In genomic region chr20:64216036-64216435, GRCh38 we compare ENCODE assay signal across 30 cellular contexts. TPM values are rescaled to one million over a fixed set of nuclear protein-coding genes. Genes with fewer than 3 reads are reported as not detected.
DNase-seq lines count a peak whose midpoint lies in the region; ATAC-seq, FAIRE-seq and TF ChIP-seq lines count a peak whose summit lies in the region.
"Had no signal": no experiment of that assay in that cellular context is flagged by ENCODE, and none has a peak within 500 bp of the region (broad histone marks: within the 10 kb centered on the region; RNA-seq: fewer than 3 reads in every experiment).

No MANE protein-coding gene starts in this region.

- H3K36me3 ChIP-seq in BLaER1 (no peaks in the 10 kb centered on the region), H1 (ENCODE audit: control insufficient read depth in 2 of 4, insufficient read depth in 4 of 4, low read length in 3 of 4) (no peaks in the 10 kb centered on the region)
- H3K36me3 ChIP-seq: lower lobe of right lung, neural progenitor cell, transverse colon had no signal

- 0 out of 2 replicates have a peak overlapping the region, but pooled peaks have one; percentile 50 for H2BK12ac ChIP-seq in H1 (ENCODE audit: low read depth, low read length)

- in situ Hi-C loops in GM13977 (cut with MboI; ENCODE audit: low pct_unique_long_range_greater_than_20kb, low sequenced_read_pairs, unreplicated experiment): no loop called here

- no peak overlapping the region for H3K4me3 ChIP-seq in BLaER1
- H3K4me3 ChIP-seq in H1 (ENCODE audit: extremely low read depth in 1 of 4, insufficient read depth in 2 of 4, low read depth in 3 of 4, low read length in 4 of 4): no peak overlapping the region
- H3K4me3 ChIP-seq: lower lobe of right lung, neural progenitor cell, transverse colon had no signal

- no peaks in the 10 kb centered on the region for H3K79me1 ChIP-seq in H1 (ENCODE audit: low read depth, low read length)

- TF ChIP-seq CTCF in H1 (IDR thresholded peaks at IDR 0.05; ENCODE audit: control extremely low read depth in 1 of 3, insufficient read depth in 1 of 3, low read depth in 1 of 3, low read length in 3 of 3): no peak
- no peak for TF ChIP-seq CTCF in CD4-positive, alpha-beta T cell (IDR thresholded peaks at IDR 0.05)
- no peak for TF ChIP-seq CTCF in GM13977 (IDR thresholded peaks at IDR 0.05; ENCODE audit: extremely low read depth, insufficient read depth, missing control alignments)

- H3K27ac ChIP-seq in BLaER1: no peak overlapping the region
- H3K27ac ChIP-seq in H1 (ENCODE audit: low read depth, low read length): no peak overlapping the region
- no peak overlapping the region for H3K27ac ChIP-seq in CD4-positive, alpha-beta T cell (ENCODE audit: low read depth, low read length)
- H3K27ac ChIP-seq: lower lobe of right lung, neural progenitor cell, transverse colon had no signal

- no peak overlapping the region for H3K4ac ChIP-seq in H1 (replicated peaks; ENCODE audit: insufficient read length, low read depth, low read length)

- no peak overlapping the region for H3K56ac ChIP-seq in H1 (replicated peaks; ENCODE audit: insufficient read length, low read depth, low read length)

- no peaks in the 10 kb centered on the region for H3K79me2 ChIP-seq in H1 (ENCODE audit: control insufficient read depth in 1 of 2, insufficient read depth in 2 of 2, low read length in 2 of 2)

- no peak overlapping the region for H3K23ac ChIP-seq in H1 (ENCODE audit: insufficient read length)

- H3K4me1 Mint-ChIP-seq in CD4-positive, alpha-beta T cell (ENCODE audit: low read depth): peaks cover 18% of the 10 kb centered on the region
- H3K4me1 Mint-ChIP-seq: CD14-positive monocyte had no signal

- no peak overlapping the region for H3K14ac ChIP-seq in H1 (ENCODE audit: insufficient read length)

- H3K4me2 ChIP-seq in BLaER1 (peak overlapping the region; percentile 77), H1 (ENCODE audit: insufficient read depth in 1 of 2, low read depth in 2 of 2, low read length in 2 of 2) (no peak overlapping the region)
- H3K4me2 ChIP-seq: neural progenitor cell had no signal

- H4K5ac ChIP-seq in H1 (ENCODE audit: insufficient read length, low read depth, low read length): no peak overlapping the region

- no peak for TF ChIP-seq EP300 in H1 (IDR thresholded peaks at IDR 0.05; ENCODE audit: borderline replicate concordance in 1 of 2, low read depth in 2 of 2, low read length in 2 of 2)

- H2AK5ac ChIP-seq in H1 (ENCODE audit: low read depth, low read length): no peak overlapping the region

- peak overlapping the region; percentile 4; the same call in 1 of the 2 replicates for H4K8ac ChIP-seq in H1 (ENCODE audit: extremely low read depth, insufficient read depth, low read length)

- FAIRE-seq in H1 (lab: Jason Lieb, UNC): no peak
- FAIRE-seq: D721Med, G401.6 had no signal

- H2BK20ac ChIP-seq in H1 (ENCODE audit: low read length): no peak overlapping the region

- no peak overlapping the region for H3K18ac ChIP-seq in H1 (ENCODE audit: extremely low read depth, low read length)

- TF ChIP-seq POLR2A in H1 (IDR thresholded peaks at IDR 0.05; ENCODE audit: control extremely low read depth in 1 of 2, low read depth in 2 of 2, low read length in 2 of 2): no peak

- H4K20me1 ChIP-seq in BLaER1: no peaks in the 10 kb centered on the region
- H4K20me1 ChIP-seq in H1 (replicated peaks in 1 of 2; ENCODE audit: control insufficient read depth in 1 of 2, insufficient read depth in 2 of 2, low read length in 2 of 2): peaks cover 0 to 2% of the 10 kb centered on the region in 2 experiments

- H3K9me3 ChIP-seq in BLaER1 (no peaks in the 10 kb centered on the region), H1 (ENCODE audit: insufficient read depth in 2 of 2, low read depth in 1 of 2, low read length in 1 of 2) (no peaks in the 10 kb centered on the region)
- H3K9me3 ChIP-seq in CD4-positive, alpha-beta T cell (ENCODE audit: control insufficient read depth, low read length): no peaks in the 10 kb centered on the region
- H3K9me3 ChIP-seq: lower lobe of right lung, transverse colon had no signal

- TF ChIP-seq RAD21 in H1 (IDR thresholded peaks at IDR 0.05 in 1 of 2, conservative IDR thresholded peaks at IDR 0.05 in 1 of 2; ENCODE audit: low read depth in 2 of 2, low read length in 2 of 2): no peak

- 97% methylated on average over 3 of the region's 3 CpGs; no CpG with 5 or more reads in 1 of the 2 experiments for WGBS in H1 (ENCODE audit: extremely low coverage in 1 of 2, insufficient coverage in 1 of 2, insufficient read length in 1 of 2, insufficient replicate concordance in 2 of 2, low coverage in 1 of 2, low lambda C conversion rate in 2 of 2, missing lambda C conversion rate in 1 of 2), 2 experiments

- H3K27ac Mint-ChIP-seq in CD4-positive, alpha-beta T cell: no peak overlapping the region
- H3K27ac Mint-ChIP-seq: activated CD8-positive, alpha-beta T cell treated with anti-CD3 and anti-CD28 coated beads, Interleukin-2, amount 10 ng/mL, durations not matched to agents 7 days and 5 days; activated naive CD8-positive, alpha-beta T cell treated with anti-CD3 and anti-CD28 coated beads, Interleukin-2, amount 10 ng/mL, durations not matched to agents 7 days and 5 days; CD14-positive monocyte; neural progenitor cell; stimulated activated naive CD8-positive, alpha-beta T cell treated with anti-CD3 and anti-CD28 coated beads, Interleukin-15, Interleukin-2, amounts not matched to agents 100 ng/mL and 50 ng/mL, for 24 hours had no signal

- intact Hi-C loops in CD4-positive, alpha-beta T cell (cut with DNase I, micrococcal nuclease): no loop called here

- H3K27me3 ChIP-seq in BLaER1 (no peaks in the 10 kb centered on the region), H1 (replicated peaks in 1 of 4; ENCODE audit: control insufficient read depth in 3 of 4, extremely low read depth in 1 of 4, insufficient read depth in 3 of 4, low read length in 3 of 4) (no peaks in the 10 kb centered on the region)
- H3K27me3 ChIP-seq in CD4-positive, alpha-beta T cell (ENCODE audit: control insufficient read depth, insufficient read depth, low read length): no peaks in the 10 kb centered on the region
- H3K27me3 ChIP-seq: neural progenitor cell, transverse colon had no signal

- no peaks in the 10 kb centered on the region for H3K36me3 Mint-ChIP-seq in CD4-positive, alpha-beta T cell (ENCODE audit: low read depth)
- H3K36me3 Mint-ChIP-seq: activated naive CD8-positive, alpha-beta T cell treated with anti-CD3 and anti-CD28 coated beads, Interleukin-2, amount 10 ng/mL, durations not matched to agents 7 days and 5 days; CD14-positive monocyte; neural progenitor cell had no signal

- H2BK120ac ChIP-seq in H1 (replicated peaks; ENCODE audit: low read depth, low read length): no peak overlapping the region

- H4K91ac ChIP-seq in H1 (replicated peaks; ENCODE audit: insufficient read length, low read length): no peak overlapping the region

- no peaks in the 10 kb centered on the region for H3K9me3 Mint-ChIP-seq in CD4-positive, alpha-beta T cell
- H3K9me3 Mint-ChIP-seq: activated naive CD8-positive, alpha-beta T cell treated with anti-CD3 and anti-CD28 coated beads, Interleukin-2, amount 10 ng/mL, durations not matched to agents 7 days and 5 days; CD14-positive monocyte; neural progenitor cell; stimulated activated naive CD8-positive, alpha-beta T cell treated with anti-CD3 and anti-CD28 coated beads, Interleukin-15, Interleukin-2, amounts not matched to agents 100 ng/mL and 50 ng/mL, for 24 hours had no signal

- H3K4me3 Mint-ChIP-seq in CD4-positive, alpha-beta T cell: no peak overlapping the region
- H3K4me3 Mint-ChIP-seq: activated CD8-positive, alpha-beta T cell treated with anti-CD3 and anti-CD28 coated beads, Interleukin-2, amount 10 ng/mL, durations not matched to agents 7 days and 5 days; activated naive CD8-positive, alpha-beta T cell treated with anti-CD3 and anti-CD28 coated beads, Interleukin-2, amount 10 ng/mL, durations not matched to agents 7 days and 5 days; CD14-positive monocyte; neural progenitor cell; stimulated activated naive CD8-positive, alpha-beta T cell treated with anti-CD3 and anti-CD28 coated beads, Interleukin-15, Interleukin-2, amounts not matched to agents 100 ng/mL and 50 ng/mL, for 24 hours had no signal

- POLR2A ChIA-PET in H1 (lab: Charles Lee; ENCODE audit: partially characterized antibody): no interaction called here
- POLR2A ChIA-PET in CD4-positive, alpha-beta T cell (lab: Charles Lee): no interaction called here

- DNase-seq in DMS53 treated with DMSO at 0.1 percent for 48 hours (lab: John Stamatoyannopoulos, UW; ENCODE audit: unreplicated experiment) (peak; percentile 6), NCI-H69 (lab: John Stamatoyannopoulos, UW) (peak; percentile 14), H1 (ENCODE audit: low read depth in 1 of 2, low spot score in 2 of 2) (no peak), SIG-M5 treated with dmso at 0.1 percent for 504 hours (lab: John Stamatoyannopoulos, UW; ENCODE audit: unreplicated experiment) (no peak), GM13977 (ENCODE audit: low spot score) (no peak)
- DNase-seq in NK-92 treated with Interleukin-12 subunit alpha and Interleukin-12 subunit beta, amount 100 ng/mL, for 24 hours (lab: John Stamatoyannopoulos, UW): no peak
- DNase-seq in CD4-positive, alpha-beta T cell: no peak
- DNase-seq: activated CD4-positive, alpha-beta T cell treated with anti-CD3 and anti-CD28 coated beads for 1 hour; activated CD8-positive, alpha-beta T cell treated with anti-CD3 and anti-CD28 coated beads, Interleukin-2, amount 10 ng/mL, durations not matched to agents 7 days and 5 days; activated effector memory CD4-positive, alpha-beta T cell treated with anti-CD3 and anti-CD28 coated beads, Interleukin-2, amount 50 U/mL, for 16 hours; activated naive CD8-positive, alpha-beta T cell treated with anti-CD3 and anti-CD28 coated beads, Interleukin-2, amount 10 ng/mL, durations not matched to agents 7 days and 5 days; activated T-cell treated with anti-CD3 and anti-CD28 coated beads for 4 hours; effector CD8-positive, alpha-beta T cell; foreskin melanocyte; hippocampal formation; lower lobe of right lung; MM.1S; NCI-H1436; NCI-H2171 treated with DMSO at 0.1 percent for 48 hours; NCI-H526; SW 1271; transverse colon had no signal

- H3K9ac ChIP-seq in BLaER1 (no peak overlapping the region), H1 (replicated peaks in 1 of 4; ENCODE audit: extremely low read depth in 1 of 4, low read depth in 3 of 4, low read length in 3 of 4) (no peak overlapping the region)
- H3K9ac ChIP-seq: neural progenitor cell had no signal

- H3K27me3 Mint-ChIP-seq in CD4-positive, alpha-beta T cell: no peaks in the 10 kb centered on the region
- H3K27me3 Mint-ChIP-seq: stimulated activated naive CD8-positive, alpha-beta T cell treated with anti-CD3 and anti-CD28 coated beads, Interleukin-15, Interleukin-2, amounts not matched to agents 100 ng/mL and 50 ng/mL, for 24 hours had no signal

- ATAC-seq in CD4-positive, alpha-beta T cell (ENCODE audit: poor library complexity): no peak
- ATAC-seq: activated CD8-positive, alpha-beta T cell treated with anti-CD3 and anti-CD28 coated beads, Interleukin-2, amount 10 ng/mL, durations not matched to agents 7 days and 5 days; lower lobe of right lung; sciatic nerve had no signal

- CTCF ChIA-PET in H1 (lab: Charles Lee; ENCODE audit: partially characterized antibody): interaction anchor here (0.6 to 1.4 kb wide), 3 partner anchors 44 to 1534 kb away, joined by 3 to 6 read pairs (median 3); no protein-coding TSS in a partner anchor
- CTCF ChIA-PET in CD4-positive, alpha-beta T cell (lab: Charles Lee): no interaction called here

- no peak overlapping the region for H2AFZ ChIP-seq in H1 (ENCODE audit: low read length)
- H2AFZ ChIP-seq: neural progenitor cell had no signal

- H3K23me2 ChIP-seq in H1 (ENCODE audit: low read depth, low read length): no peaks in the 10 kb centered on the region

- no peak overlapping the region for H2BK15ac ChIP-seq in H1 (ENCODE audit: low read length)

- H3K4me1 ChIP-seq in BLaER1 (peaks cover 93% of the 10 kb centered on the region), H1 (replicated peaks in 1 of 4; ENCODE audit: control insufficient read depth in 3 of 4, insufficient read depth in 4 of 4, low read length in 3 of 4) (no peaks in the 10 kb centered on the region; a peak in 2 of 7 replicates)

- no peak overlapping the region for H2BK5ac ChIP-seq in H1 (ENCODE audit: low read depth, low read length)

RNA-seq across cellular contexts. Expression of gene PCMTD2, which starts 39.5 kb away (rescaled TPM):
- 55.1 and 57.8 TPM in 2 replicates for total RNA-seq in H1 (2021; fragmentation: NEBNext Ultra II Directional; extraction: Animal tissue kit (Norgen Biotek cat#: 25700))
- polyA plus RNA-seq in H1 (2011; rRNA removed): 21.4 and 24.6 TPM in 2 replicates
- polyA plus RNA-seq in H1 (2011; cell fraction: cytosol; rRNA removed): 44.6 TPM
- polyA plus RNA-seq in H1 (2011; cell fraction: nucleus; rRNA removed): 23.3 TPM
- polyA plus RNA-seq in H1 (2012, experiment 1 of 2): 39.3 to 55.1 TPM (median 48.2 TPM) in 4 replicates
- polyA plus RNA-seq in H1 (2012, experiment 2 of 2): 3.9 TPM
- polyA plus RNA-seq in H1 (2013, experiment 1 of 2): 28.9 TPM
- 28.7 TPM for polyA plus RNA-seq in H1 (2013, experiment 2 of 2)
- 33.6 and 34.0 TPM in 2 replicates for polyA minus RNA-seq in H1 (2011; rRNA and poly(A)+ RNA removed)
- 25.6 TPM for polyA minus RNA-seq in H1 (2011; cell fraction: cytosol; rRNA and poly(A)+ RNA removed)
- 23.9 TPM for polyA minus RNA-seq in H1 (2011; cell fraction: nucleus; rRNA and poly(A)+ RNA removed)
- total RNA-seq in CD4-positive, alpha-beta T cell: 10 to 100 TPM; 68.5 to 76.5 TPM

RNA-seq across cellular contexts. Expression of gene MYT1, which starts 51.8 kb away (rescaled TPM):
- 1.1 and 2.0 TPM in 2 replicates for total RNA-seq in H1 (2021; fragmentation: NEBNext Ultra II Directional; extraction: Animal tissue kit (Norgen Biotek cat#: 25700))
- polyA plus RNA-seq in H1 (2011; rRNA removed): 0.63 and 1.0 TPM in 2 replicates
- 0.96 TPM for polyA plus RNA-seq in H1 (2011; cell fraction: cytosol; rRNA removed)
- 2.8 TPM for polyA plus RNA-seq in H1 (2011; cell fraction: nucleus; rRNA removed)
- 0.51 to 1.5 TPM (median 1.1 TPM) in 4 replicates for polyA plus RNA-seq in H1 (2012, experiment 1 of 2)
- 0.24 TPM for polyA plus RNA-seq in H1 (2012, experiment 2 of 2)
- polyA plus RNA-seq in H1 (2013, experiment 1 of 2): 1.2 TPM
- 0.90 TPM for polyA plus RNA-seq in H1 (2013, experiment 2 of 2)
- polyA minus RNA-seq in H1 (2011; rRNA and poly(A)+ RNA removed): 0.88 and 0.95 TPM in 2 replicates
- 1.3 TPM for polyA minus RNA-seq in H1 (2011; cell fraction: cytosol; rRNA and poly(A)+ RNA removed)
- 1.00 TPM for polyA minus RNA-seq in H1 (2011; cell fraction: nucleus; rRNA and poly(A)+ RNA removed)
- total RNA-seq in CD4-positive, alpha-beta T cell: 1 to 10 TPM in 1 of 2 experiments, not detected in 1; 1.0 TPM
- total RNA-seq: activated CD8-positive, alpha-beta T cell treated with anti-CD3 and anti-CD28 coated beads, Interleukin-2, amount 10 ng/mL, durations not matched to agents 7 days and 5 days; lower lobe of right lung; sciatic nerve had no signal
- polyA plus RNA-seq: CD14-positive monocyte, esophagus had no signal

Comparison
In these comparisons a context has a peak if more than half of its experiments do, and no peak if none do; other contexts are left out.
1. DNase-seq: peak in DMS53 treated with DMSO at 0.1 percent for 48 hours (single experiment) and NCI-H69 (single experiment); none in H1 (0 of 2), NK-92 treated with Interleukin-12 subunit alpha and Interleukin-12 subunit beta, amount 100 ng/mL, for 24 hours (single experiment), CD4-positive, alpha-beta T cell (0 of 10), SIG-M5 treated with dmso at 0.1 percent for 504 hours (single experiment) and GM13977 (single experiment).